In genomic region chrX:18424482-18425198, GRCh38 we compare ENCODE assay signal across 8 cellular contexts. TPM values are rescaled to one million over a fixed set of nuclear protein-coding genes. Genes with fewer than 3 reads are reported as not detected.
DNase-seq lines count a peak whose midpoint lies in the region; ATAC-seq and TF ChIP-seq lines count a peak whose summit lies in the region.

No MANE protein-coding gene starts in this region.

- ATAC-seq in GM23338 (peak; percentile 36), aorta (ENCODE audit: low FRiP score) (peak; percentile 41), HG03135 (IDR thresholded peaks at IDR 0.05; ENCODE audit: unreplicated experiment) (no peak)
- ATAC-seq in naive thymus-derived CD8-positive, alpha-beta T cell, result peak; percentile 11 to 12

- H3K4me2 ChIP-seq in GM23338, result peak overlapping the region; percentile 81
- peak overlapping the region; percentile 79 for H3K4me2 ChIP-seq in fibroblast of lung (ENCODE audit: extremely low read depth, insufficient read depth, low read length)

- H3K79me2 ChIP-seq in GM23338 (replicated peaks; ENCODE audit: insufficient read depth), result peaks cover 28% of the 10 kb centered on the region
- no peaks in the 10 kb centered on the region for H3K79me2 ChIP-seq in fibroblast of lung (ENCODE audit: control insufficient read depth, insufficient read depth, low read length)

- H2AFZ ChIP-seq in GM23338 (peak overlapping the region; percentile 87; the same call in 1 of the 2 replicates), fibroblast of lung (ENCODE audit: low read length) (peak overlapping the region; percentile 90)

- H3F3A ChIP-seq in GM23338 (replicated peaks; ENCODE audit: low read depth), result no peaks in the 10 kb centered on the region

- H4K20me1 ChIP-seq in GM23338 (replicated peaks; ENCODE audit: insufficient read depth), result peaks cover 17% of the 10 kb centered on the region
- no peaks in the 10 kb centered on the region for H4K20me1 ChIP-seq in fibroblast of lung (ENCODE audit: control insufficient read depth, extremely low read depth, insufficient read depth, low read length)

- peaks cover 6% of the 10 kb centered on the region for H3K27me3 Mint-ChIP-seq in GM23338 (ENCODE audit: insufficient read depth, low read depth, poor library complexity)
- peaks cover 39% of the 10 kb centered on the region for H3K27me3 Mint-ChIP-seq in activated T-cell treated with anti-CD3 and anti-CD28 coated beads, Interleukin-2, amount 50 U/mL, for 24 hours
- H3K27me3 Mint-ChIP-seq in naive thymus-derived CD8-positive, alpha-beta T cell, result peaks cover 0 to 2% (median 0%) of the 10 kb centered on the region in 5 donors

- TF ChIP-seq CTCF in GM23338 (conservative IDR thresholded peaks at IDR 0.05; ENCODE audit: low read depth in 2 of 2) (no peak), fibroblast of lung (conservative IDR thresholded peaks at IDR 0.05 in 1 of 2, IDR thresholded peaks at IDR 0.05 in 1 of 2; ENCODE audit: low read depth in 1 of 2, low read length in 2 of 2) (no peak)

- H3K4me3 Mint-ChIP-seq in GM23338, result peak overlapping the region; percentile 86
- peak overlapping the region; percentile 83 for H3K4me3 Mint-ChIP-seq in activated T-cell treated with anti-CD3 and anti-CD28 coated beads, Interleukin-2, amount 50 U/mL, for 24 hours
- peak overlapping the region; percentile 85 to 98 (median 91) for H3K4me3 Mint-ChIP-seq in naive thymus-derived CD8-positive, alpha-beta T cell

- H3K9me3 ChIP-seq in fibroblast of lung (ENCODE audit: control insufficient read depth, insufficient read depth, low read depth, low read length) (no peaks in the 10 kb centered on the region), aorta (ENCODE audit: control insufficient read depth, low read length) (no peaks in the 10 kb centered on the region)

- H3K36me3 ChIP-seq in GM23338 (ENCODE audit: insufficient read depth) (no peaks in the 10 kb centered on the region), fibroblast of lung (ENCODE audit: control insufficient read depth, insufficient read depth, low read length) (no peaks in the 10 kb centered on the region), aorta (ENCODE audit: control insufficient read depth in 1 of 2, insufficient read depth in 2 of 2, low read length in 1 of 2) (no peaks in the 10 kb centered on the region)

- peaks cover 22% of the 10 kb centered on the region; the same call in 2 of the 3 replicates for H3K4me1 Mint-ChIP-seq in GM23338
- H3K4me1 Mint-ChIP-seq in activated T-cell treated with anti-CD3 and anti-CD28 coated beads, Interleukin-2, amount 50 U/mL, for 24 hours (ENCODE audit: low read depth), result peaks cover 10% of the 10 kb centered on the region
- peaks cover 1 to 20% (median 12%) of the 10 kb centered on the region in 4 donors for H3K4me1 Mint-ChIP-seq in naive thymus-derived CD8-positive, alpha-beta T cell

- intact Hi-C loops in aorta (cut with DNase I), result loop anchor here (2.0 to 10.0 kb wide), 3 partner anchors 120 to 462 kb away; partner anchors contain the start of gene RS1 (in 2 of the 2)

- peak overlapping the region; percentile 72 for H3K4me3 ChIP-seq in GM23338
- peak overlapping the region; percentile 45 to 74 (median 66) for H3K4me3 ChIP-seq in fibroblast of lung (replicated peaks in 1 of 4; ENCODE audit: control extremely low read depth in 1 of 4, insufficient read depth in 1 of 4, low read depth in 3 of 4, low read length in 4 of 4)
- peak overlapping the region; percentile 27 to 60 for H3K4me3 ChIP-seq in aorta (ENCODE audit: low read length in 2 of 2)

- H3K27ac Mint-ChIP-seq in GM23338, result peak overlapping the region; percentile 50; the same call in 1 of the 2 replicates
- H3K27ac Mint-ChIP-seq in activated T-cell treated with anti-CD3 and anti-CD28 coated beads, Interleukin-2, amount 50 U/mL, for 24 hours, result no peak overlapping the region
- peak overlapping the region; percentile 75 to 97 (median 92) for H3K27ac Mint-ChIP-seq in naive thymus-derived CD8-positive, alpha-beta T cell

- no peaks in the 10 kb centered on the region for H3K9me2 ChIP-seq in GM23338 (ENCODE audit: insufficient read depth)

- H3K36me3 Mint-ChIP-seq in GM23338 (ENCODE audit: low read depth), result no peaks in the 10 kb centered on the region; the same call in 2 of the 3 replicates
- no peaks in the 10 kb centered on the region for H3K36me3 Mint-ChIP-seq in activated T-cell treated with anti-CD3 and anti-CD28 coated beads, Interleukin-2, amount 50 U/mL, for 24 hours (ENCODE audit: low read depth)
- H3K36me3 Mint-ChIP-seq in naive thymus-derived CD8-positive, alpha-beta T cell, result no peaks in the 10 kb centered on the region

- peak; percentile 85 for DNase-seq in DMS 273 (lab: John Stamatoyannopoulos, UW; ENCODE audit: unreplicated experiment)
- peak; percentile 53 for DNase-seq in GM23338 (ENCODE audit: low spot score)
- peak; percentile 45 for DNase-seq in NCI-H345 treated with DMSO at 0.1 percent for 48 hours (lab: John Stamatoyannopoulos, UW; ENCODE audit: unreplicated experiment)
- DNase-seq in activated T-cell treated with anti-CD3 and anti-CD28 coated beads, Interleukin-2, amount 50 U/mL, for 24 hours, result peak; percentile 44
- peak; percentile 46 to 57 for DNase-seq in fibroblast of lung (ENCODE audit: low read depth in 2 of 2)
- DNase-seq in naive thymus-derived CD8-positive, alpha-beta T cell, result peak in 8 of 10 donors; percentile 3 to 45 (median 14)
- peak in 1 of 2 donors; percentile 51 for DNase-seq in aorta

- H3K27ac ChIP-seq in GM23338 (ENCODE audit: low read depth), result no peak overlapping the region
- H3K27ac ChIP-seq in fibroblast of lung (ENCODE audit: insufficient read depth, low read length), result peak overlapping the region; percentile 59
- peak overlapping the region in 1 of 2 donors; percentile 41 for H3K27ac ChIP-seq in aorta (ENCODE audit: low read depth in 1 of 2, low read length in 2 of 2)

- POLR2A ChIA-PET in naive thymus-derived CD8-positive, alpha-beta T cell (lab: Charles Lee), result interaction anchor here (0.7 to 1.4 kb wide), 3 partner anchors 70 to 561 kb away, joined by 3 to 6 read pairs (median 3); partner anchors contain the start of gene SCML2

- H3K4me1 ChIP-seq in GM23338 (ENCODE audit: insufficient read depth) (peaks cover 22% of the 10 kb centered on the region), fibroblast of lung (ENCODE audit: control insufficient read depth, extremely low read depth, insufficient read depth, low read length) (no peaks in the 10 kb centered on the region), aorta (ENCODE audit: control insufficient read depth in 1 of 2, insufficient read depth in 2 of 2, low read length in 2 of 2) (peaks cover 0 to 2% of the 10 kb centered on the region in 2 donors)

- peak overlapping the region; percentile 53 for H3K9ac ChIP-seq in fibroblast of lung (ENCODE audit: insufficient read depth, low read length)

- WGBS in aorta, 2 donors, result 1 to 18% methylated on average over 28 of the region's 28 CpGs

- no peaks in the 10 kb centered on the region for H3K9me3 Mint-ChIP-seq in GM23338
- H3K9me3 Mint-ChIP-seq in activated T-cell treated with anti-CD3 and anti-CD28 coated beads, Interleukin-2, amount 50 U/mL, for 24 hours, result no peaks in the 10 kb centered on the region
- H3K9me3 Mint-ChIP-seq in naive thymus-derived CD8-positive, alpha-beta T cell, result no peaks in the 10 kb centered on the region

- no peaks in the 10 kb centered on the region for H3K27me3 ChIP-seq in GM23338 (ENCODE audit: insufficient read depth)
- no peaks in the 10 kb centered on the region for H3K27me3 ChIP-seq in fibroblast of lung (ENCODE audit: control insufficient read depth, insufficient read depth, low read length)
- no peaks in the 10 kb centered on the region for H3K27me3 ChIP-seq in aorta (ENCODE audit: control insufficient read depth in 1 of 2, insufficient read depth in 2 of 2, low read length in 1 of 2)

TF ChIP-seq in GM23338, 12 proteins besides CTCF, POLR2A, EP300 and RAD21 (continues in another document):
- TF ChIP-seq ZNF114 (CRISPR knock-in tag; IDR thresholded peaks at IDR 0.05), result no peak

RNA-seq across cellular contexts. Expression of gene CDKL5, which starts 0.8 kb away (rescaled TPM):
- 13.7 and 14.1 TPM in 2 replicates for total RNA-seq in GM23338 (2014; rRNA removed; shearing (Covaris generic))
- polyA plus RNA-seq in GM23338 (2016; fragmentation: Nextera tagmentation; extraction: Ambion mirVana) (6.2 and 7.5 TPM in 2 replicates), fibroblast of lung (3.4 and 6.6 TPM in 2 replicates), aorta (1 to 10 TPM; 1.1 to 4.0 TPM)
- total RNA-seq in fibroblast of lung (2.8 and 5.0 TPM in 2 replicates), aorta (10 to 100 TPM; 21.9 to 28.7 TPM)
- polyA plus RNA-seq in fibroblast of lung (2012), result 1.4 and 3.6 TPM in 2 replicates
- polyA minus RNA-seq in fibroblast of lung (ENCODE audit: low replicate concordance), result 3.8 and 6.4 TPM in 2 replicates
- 1 to 10 TPM; 5.5 to 5.6 TPM for total RNA-seq in naive thymus-derived CD8-positive, alpha-beta T cell
- 1 to 10 TPM in 1 of 3 donors, under 1 TPM in 2; 0.74 to 1.3 (median 0.95) TPM for polyA plus RNA-seq in naive thymus-derived CD8-positive, alpha-beta T cell
